Comparison of ENCODE assay signal across 15 cellular contexts in genomic region chr7:27840314-27840713, GRCh38.
DNase-seq lines count a peak whose midpoint lies in the region; ATAC-seq and TF ChIP-seq lines count a peak whose summit lies in the region.
"Had no signal": no experiment of that assay in that cellular context is flagged by ENCODE, and none has a peak within 500 bp of the region (broad histone marks: within the 10 kb centered on the region; RNA-seq: fewer than 3 reads in every experiment).

No MANE protein-coding gene starts in this region.

- POLR2A ChIA-PET in activated CD4-positive, alpha-beta memory T cell treated with anti-CD3 and anti-CD28 coated beads for 36 hours (lab: Charles Lee): no interaction called here
- POLR2A ChIA-PET in activated CD4-positive, alpha-beta memory T cell treated with anti-CD3 and anti-CD28 coated beads, Interleukin-2, amount 10 ng/mL, durations not matched to agents 7 days and 5 days (lab: Charles Lee): interaction anchor here (0.6 kb wide), 1 partner anchor 651 kb away, joined by 3 read pairs; no protein-coding TSS in a partner anchor

- intact Hi-C loops in activated CD4-positive, alpha-beta memory T cell treated with anti-CD3 and anti-CD28 coated beads for 36 hours (cut with micrococcal nuclease): no loop called here

- H3K27me3 Mint-ChIP-seq in activated CD4-positive, alpha-beta memory T cell treated with anti-CD3 and anti-CD28 coated beads for 36 hours: no peaks in the 10 kb centered on the region
- no peaks in the 10 kb centered on the region for H3K27me3 Mint-ChIP-seq in activated CD4-positive, alpha-beta memory T cell treated with anti-CD3 and anti-CD28 coated beads, Interleukin-2, amount 10 ng/mL, durations not matched to agents 7 days and 5 days
- no peaks in the 10 kb centered on the region for H3K27me3 Mint-ChIP-seq in activated T-helper 17 cell treated with anti-CD3 and anti-CD28 coated beads, Interleukin-2, amount 50 U/mL, for 72 hours
- H3K27me3 Mint-ChIP-seq in neural crest cell (ENCODE audit: low read depth): no peaks in the 10 kb centered on the region

- DNase-seq in activated CD4-positive, alpha-beta memory T cell treated with anti-CD3 and anti-CD28 coated beads for 36 hours: peak; percentile 50
- no peak for DNase-seq in activated CD4-positive, alpha-beta memory T cell treated with anti-CD3 and anti-CD28 coated beads, Interleukin-2, amount 10 ng/mL, durations not matched to agents 7 days and 5 days
- DNase-seq in neural crest cell (ENCODE audit: low read depth, low spot score) (no peak), omental fat pad (ENCODE audit: low spot score) (no peak), NCI-H2227 treated with DMSO at 0.1 percent for 48 hours (lab: John Stamatoyannopoulos, UW) (no peak), epidermal melanocyte (ENCODE audit: insufficient read length, low spot score) (no peak)
- DNase-seq in stimulated activated naive CD4-positive, alpha-beta T cell (lab: John Stamatoyannopoulos, UW): peak in 4 of 6 experiments; percentile 0 to 37 (median 6)
- DNase-seq: cerebellar nuclear complex, immature natural killer cell, MG63, NCI-H2029 treated with DMSO at 0.1 percent for 48 hours, pancreas, stomach had no signal

- TF ChIP-seq CTCF in neural crest cell (conservative IDR thresholded peaks at IDR 0.05) (no peak), omental fat pad (IDR thresholded peaks at IDR 0.05) (no peak)

- peaks cover 2% of the 10 kb centered on the region for H3K36me3 Mint-ChIP-seq in activated CD4-positive, alpha-beta memory T cell treated with anti-CD3 and anti-CD28 coated beads for 36 hours
- H3K36me3 Mint-ChIP-seq in activated CD4-positive, alpha-beta memory T cell treated with anti-CD3 and anti-CD28 coated beads, Interleukin-2, amount 10 ng/mL, durations not matched to agents 7 days and 5 days (ENCODE audit: low read depth): peaks cover 2% of the 10 kb centered on the region
- peaks cover 47% of the 10 kb centered on the region for H3K36me3 Mint-ChIP-seq in activated T-helper 17 cell treated with anti-CD3 and anti-CD28 coated beads, Interleukin-2, amount 50 U/mL, for 72 hours (ENCODE audit: low read depth)
- peaks cover 3% of the 10 kb centered on the region for H3K36me3 Mint-ChIP-seq in neural crest cell (ENCODE audit: low read depth)

- no peaks in the 10 kb centered on the region for H3K9me3 Mint-ChIP-seq in activated CD4-positive, alpha-beta memory T cell treated with anti-CD3 and anti-CD28 coated beads for 36 hours
- no peaks in the 10 kb centered on the region for H3K9me3 Mint-ChIP-seq in activated CD4-positive, alpha-beta memory T cell treated with anti-CD3 and anti-CD28 coated beads, Interleukin-2, amount 10 ng/mL, durations not matched to agents 7 days and 5 days
- H3K9me3 Mint-ChIP-seq in activated T-helper 17 cell treated with anti-CD3 and anti-CD28 coated beads, Interleukin-2, amount 50 U/mL, for 72 hours: no peaks in the 10 kb centered on the region
- H3K9me3 Mint-ChIP-seq in neural crest cell: no peaks in the 10 kb centered on the region
- H3K9me3 Mint-ChIP-seq: immature natural killer cell had no signal

- peaks cover 16% of the 10 kb centered on the region for H3K4me1 Mint-ChIP-seq in activated CD4-positive, alpha-beta memory T cell treated with anti-CD3 and anti-CD28 coated beads for 36 hours (ENCODE audit: low read depth)
- peaks cover 2% of the 10 kb centered on the region for H3K4me1 Mint-ChIP-seq in activated CD4-positive, alpha-beta memory T cell treated with anti-CD3 and anti-CD28 coated beads, Interleukin-2, amount 10 ng/mL, durations not matched to agents 7 days and 5 days
- peaks cover 19% of the 10 kb centered on the region for H3K4me1 Mint-ChIP-seq in activated T-helper 17 cell treated with anti-CD3 and anti-CD28 coated beads, Interleukin-2, amount 50 U/mL, for 72 hours
- peaks cover 9% of the 10 kb centered on the region for H3K4me1 Mint-ChIP-seq in neural crest cell

- no peak overlapping the region for H3K27ac Mint-ChIP-seq in activated CD4-positive, alpha-beta memory T cell treated with anti-CD3 and anti-CD28 coated beads for 36 hours
- H3K27ac Mint-ChIP-seq in activated CD4-positive, alpha-beta memory T cell treated with anti-CD3 and anti-CD28 coated beads, Interleukin-2, amount 10 ng/mL, durations not matched to agents 7 days and 5 days: no peak overlapping the region
- peak overlapping the region; percentile 86 for H3K27ac Mint-ChIP-seq in activated T-helper 17 cell treated with anti-CD3 and anti-CD28 coated beads, Interleukin-2, amount 50 U/mL, for 72 hours
- peak overlapping the region; percentile 50 for H3K27ac Mint-ChIP-seq in neural crest cell (ENCODE audit: unreplicated experiment)

- no peak overlapping the region for H3K4me3 Mint-ChIP-seq in activated CD4-positive, alpha-beta memory T cell treated with anti-CD3 and anti-CD28 coated beads for 36 hours
- no peak overlapping the region for H3K4me3 Mint-ChIP-seq in activated CD4-positive, alpha-beta memory T cell treated with anti-CD3 and anti-CD28 coated beads, Interleukin-2, amount 10 ng/mL, durations not matched to agents 7 days and 5 days
- H3K4me3 Mint-ChIP-seq in activated T-helper 17 cell treated with anti-CD3 and anti-CD28 coated beads, Interleukin-2, amount 50 U/mL, for 72 hours: peak overlapping the region; percentile 23
- H3K4me3 Mint-ChIP-seq in neural crest cell: no peak overlapping the region
- H3K4me3 Mint-ChIP-seq: immature natural killer cell had no signal

- peak; percentile 88 for ATAC-seq in activated T-helper 17 cell treated with anti-CD3 and anti-CD28 coated beads, Interleukin-2, amount 50 U/mL, for 72 hours (replicated peaks)
- no peak for ATAC-seq in omental fat pad (ENCODE audit: low FRiP score)
- ATAC-seq: A549, pancreas had no signal

- CTCF ChIA-PET in activated CD4-positive, alpha-beta memory T cell treated with anti-CD3 and anti-CD28 coated beads for 36 hours (lab: Charles Lee): interaction anchor here (0.7 to 1.8 kb wide), 2 partner anchors 81 to 180 kb away, joined by 5 to 9 read pairs; no protein-coding TSS in a partner anchor
- CTCF ChIA-PET in activated CD4-positive, alpha-beta memory T cell treated with anti-CD3 and anti-CD28 coated beads, Interleukin-2, amount 10 ng/mL, durations not matched to agents 7 days and 5 days (lab: Charles Lee): no interaction called here

Comparison
In these comparisons a context has a peak if more than half of its experiments do, and no peak if none do; other contexts are left out.
1. DNase-seq: peak in activated CD4-positive, alpha-beta memory T cell treated with anti-CD3 and anti-CD28 coated beads for 36 hours (single experiment) and stimulated activated naive CD4-positive, alpha-beta T cell (4 of 6); none in activated CD4-positive, alpha-beta memory T cell treated with anti-CD3 and anti-CD28 coated beads, Interleukin-2, amount 10 ng/mL, durations not matched to agents 7 days and 5 days (single experiment), neural crest cell (single experiment), omental fat pad (single experiment), NCI-H2227 treated with DMSO at 0.1 percent for 48 hours (single experiment) and epidermal melanocyte (single experiment).
2. H3K27ac Mint-ChIP-seq: peak in activated T-helper 17 cell treated with anti-CD3 and anti-CD28 coated beads, Interleukin-2, amount 50 U/mL, for 72 hours (single experiment) and neural crest cell (single experiment); none in activated CD4-positive, alpha-beta memory T cell treated with anti-CD3 and anti-CD28 coated beads for 36 hours (single experiment) and activated CD4-positive, alpha-beta memory T cell treated with anti-CD3 and anti-CD28 coated beads, Interleukin-2, amount 10 ng/mL, durations not matched to agents 7 days and 5 days (single experiment).